ENCODE assay signal across 9 cellular contexts in genomic region chr1:19643113-19643512, GRCh38. TPM values are rescaled to one million over a fixed set of nuclear protein-coding genes. Genes with fewer than 3 reads are reported as not detected.
DNase-seq lines count a peak whose midpoint lies in the region; ATAC-seq and TF ChIP-seq lines count a peak whose summit lies in the region.
"Had no signal": no experiment of that assay in that cellular context is flagged by ENCODE, and none has a peak within 500 bp of the region (broad histone marks: within the 10 kb centered on the region; RNA-seq: fewer than 3 reads in every experiment).

No MANE protein-coding gene starts in this region.

- DNase-seq in H9: no peak
- no peak for DNase-seq in T-helper 17 cell
- DNase-seq in foreskin keratinocyte: peak; percentile 67 to 84
- no peak for DNase-seq in hypothalamus (lab: John Stamatoyannopoulos, UW)
- DNase-seq in NCI-H1105 (lab: John Stamatoyannopoulos, UW): no peak

- H4K20me1 ChIP-seq in H9 (ENCODE audit: control insufficient read depth, insufficient read depth, insufficient read length): no peaks in the 10 kb centered on the region

- no peak overlapping the region for H3K4ac ChIP-seq in H9 (ENCODE audit: low read depth, low read length)

- H2AFZ ChIP-seq in H9 (ENCODE audit: low read length): no peak overlapping the region

- peaks cover 19 to 32% of the 10 kb centered on the region in 2 experiments for H3K4me1 Mint-ChIP-seq in H9
- peaks cover 28% of the 10 kb centered on the region for H3K4me1 Mint-ChIP-seq in T-helper 17 cell
- peaks cover 34% of the 10 kb centered on the region for H3K4me1 Mint-ChIP-seq in stimulated activated memory B cell treated with anti-CD40 and anti-IgM and Interleukin-4, amounts not matched to agents 10 μg/mL and 1 μg/mL and 100 μg/mL, for 72 hours

- H2BK12ac ChIP-seq in H9 (ENCODE audit: insufficient read length, low read depth, low read length): no peak overlapping the region

- peaks cover 0 to 3% of the 10 kb centered on the region in 2 experiments; a peak in 1 of 5 replicates for H3K9me3 Mint-ChIP-seq in H9
- H3K9me3 Mint-ChIP-seq in stimulated activated memory B cell treated with anti-CD40 and anti-IgM and Interleukin-4, amounts not matched to agents 10 μg/mL and 1 μg/mL and 100 μg/mL, for 72 hours: no peaks in the 10 kb centered on the region

- H3K4me3 Mint-ChIP-seq in H9: peak overlapping the region; percentile 59 to 86
- peak overlapping the region; percentile 88 for H3K4me3 Mint-ChIP-seq in T-helper 17 cell
- peak overlapping the region; percentile 74 for H3K4me3 Mint-ChIP-seq in stimulated activated memory B cell treated with anti-CD40 and anti-IgM and Interleukin-4, amounts not matched to agents 10 μg/mL and 1 μg/mL and 100 μg/mL, for 72 hours

- H2BK20ac ChIP-seq in H9 (ENCODE audit: low read depth, low read length, poor library complexity, severe bottlenecking): no peak overlapping the region

- WGBS in H9 (ENCODE audit: extremely low coverage, insufficient read length, low lambda C conversion rate): no CpG with 5 or more reads among the region's 7 CpGs

- no peak overlapping the region for H3K56ac ChIP-seq in H9 (ENCODE audit: insufficient read length, low read depth, low read length)

- no peak overlapping the region for H3K23ac ChIP-seq in H9 (ENCODE audit: insufficient read length, low read depth, low read length)

- H2BK15ac ChIP-seq in H9 (ENCODE audit: low read depth, low read length): no peak overlapping the region

- H3K9me3 ChIP-seq in H9 (ENCODE audit: control insufficient read depth, low read depth, low read length) (no peaks in the 10 kb centered on the region), T-helper 17 cell (ENCODE audit: control insufficient read depth, low read length, poor library complexity, severe bottlenecking) (no peaks in the 10 kb centered on the region)

- no peak overlapping the region for H3K14ac ChIP-seq in H9 (ENCODE audit: insufficient read depth, low read length)

- H3T11ph ChIP-seq in H9 (ENCODE audit: low read length): no peak overlapping the region

- no peaks in the 10 kb centered on the region; the same call in 1 of the 2 replicates for H3K4me1 ChIP-seq in H9 (ENCODE audit: insufficient read depth, low read length)
- H3K4me1 ChIP-seq in foreskin keratinocyte: peaks cover 2% of the 10 kb centered on the region

- no peaks in the 10 kb centered on the region for H3K79me2 ChIP-seq in H9 (ENCODE audit: insufficient read depth, low read length)

- no peaks in the 10 kb centered on the region for H3K79me1 ChIP-seq in H9 (ENCODE audit: insufficient read depth, low read depth, low read length, poor library complexity, severe bottlenecking)

- no peak overlapping the region for H3K9ac ChIP-seq in H9 (ENCODE audit: extremely low read depth, insufficient read length, low read length)

- H3K27ac ChIP-seq in H9 (ENCODE audit: insufficient read length, low read depth, low read length): no peak overlapping the region
- H3K27ac ChIP-seq in foreskin keratinocyte: peak overlapping the region; percentile 20

- H3K27me3 ChIP-seq in H9 (ENCODE audit: insufficient read depth, low read length) (peaks cover 17% of the 10 kb centered on the region; the same call in 1 of the 2 replicates), foreskin keratinocyte (no peaks in the 10 kb centered on the region)

- H2BK120ac ChIP-seq in H9 (ENCODE audit: low read depth, low read length, poor library complexity, severe bottlenecking): no peak overlapping the region

- TF ChIP-seq CTCF in H9 (conservative IDR thresholded peaks at IDR 0.05): no peak
- peak; percentile 60 for TF ChIP-seq CTCF in foreskin keratinocyte (conservative IDR thresholded peaks at IDR 0.05)

- H3K36me3 Mint-ChIP-seq in H9 (ENCODE audit: insufficient read depth in 1 of 3, low read depth in 3 of 3): no peaks in the 10 kb centered on the region; a peak in 2 of 7 replicates
- peaks cover 3% of the 10 kb centered on the region for H3K36me3 Mint-ChIP-seq in T-helper 17 cell (ENCODE audit: low read depth)
- peaks cover 5% of the 10 kb centered on the region for H3K36me3 Mint-ChIP-seq in stimulated activated memory B cell treated with anti-CD40 and anti-IgM and Interleukin-4, amounts not matched to agents 10 μg/mL and 1 μg/mL and 100 μg/mL, for 72 hours

- no peak overlapping the region for H4K5ac ChIP-seq in H9 (ENCODE audit: insufficient read length, low read depth, low read length)

- H3K27me3 Mint-ChIP-seq in H9 (ENCODE audit: low read depth): peaks cover 60% of the 10 kb centered on the region
- no peaks in the 10 kb centered on the region for H3K27me3 Mint-ChIP-seq in T-helper 17 cell
- peaks cover 82% of the 10 kb centered on the region for H3K27me3 Mint-ChIP-seq in stimulated activated memory B cell treated with anti-CD40 and anti-IgM and Interleukin-4, amounts not matched to agents 10 μg/mL and 1 μg/mL and 100 μg/mL, for 72 hours

- no peak overlapping the region for H2BK5ac ChIP-seq in H9 (ENCODE audit: insufficient read length, low read length)

- ATAC-seq in T-helper 17 cell (no peak), foreskin keratinocyte (peak; percentile 68), HG03025 (IDR thresholded peaks at IDR 0.05; ENCODE audit: low FRiP score, unreplicated experiment) (no peak), GM21526 (IDR thresholded peaks at IDR 0.05; ENCODE audit: low FRiP score, unreplicated experiment) (no peak)
- no peak for ATAC-seq in stimulated activated memory B cell treated with anti-CD40 and anti-IgM and Interleukin-4, amounts not matched to agents 10 μg/mL and 1 μg/mL and 100 μg/mL, for 72 hours

- H3K18ac ChIP-seq in H9 (ENCODE audit: insufficient read length, low read depth, low read length): no peak overlapping the region

- H2AK5ac ChIP-seq in H9 (ENCODE audit: insufficient read length, low read length): no peak overlapping the region

- no peak overlapping the region for H4K91ac ChIP-seq in H9 (ENCODE audit: insufficient read length, low read depth, low read length)

- no peak overlapping the region for H4K8ac ChIP-seq in H9 (replicated peaks; ENCODE audit: insufficient read length, low read depth, low read length)

- no peak overlapping the region for H3K4me2 ChIP-seq in H9 (ENCODE audit: insufficient read depth, insufficient read length, low read length)

- H3K23me2 ChIP-seq in H9 (ENCODE audit: insufficient read length, low read depth, low read length, poor library complexity, severe bottlenecking): peaks cover 19% of the 10 kb centered on the region

- H3K27ac Mint-ChIP-seq in H9 (no peak overlapping the region), T-helper 17 cell (peak overlapping the region; percentile 75)
- no peak overlapping the region for H3K27ac Mint-ChIP-seq in stimulated activated memory B cell treated with anti-CD40 and anti-IgM and Interleukin-4, amounts not matched to agents 10 μg/mL and 1 μg/mL and 100 μg/mL, for 72 hours

RNA-seq across cellular contexts. Expression of gene NBL1, which starts 1.0 kb away (rescaled TPM):
- total RNA-seq in H9 (2021): 6.1 and 6.4 TPM in 2 replicates
- 10 to 100 TPM; 32.0 to 32.3 TPM for total RNA-seq in T-helper 17 cell
- total RNA-seq in foreskin keratinocyte: 93.4 and 105 TPM in 2 replicates
- polyA plus RNA-seq in foreskin keratinocyte: 119 and 130 TPM in 2 replicates

RNA-seq across cellular contexts. Expression of gene HTR6, which starts 21.6 kb away (rescaled TPM):
- total RNA-seq in H9 (2021): 0.29 and 0.37 TPM in 2 replicates
- total RNA-seq in T-helper 17 cell: under 1 TPM; 0.16 to 0.17 TPM
- not detected in 2 replicates for total RNA-seq in foreskin keratinocyte
- polyA plus RNA-seq in foreskin keratinocyte: not detected in 2 replicates
- total RNA-seq: lung microvascular endothelial cell had no signal

Comparison
In these comparisons a context has a peak if more than half of its experiments do, and no peak if none do; other contexts are left out.
1. DNase-seq: peak in foreskin keratinocyte (2 of 2); none in H9 (single experiment), T-helper 17 cell (0 of 3), hypothalamus (0 of 51) and NCI-H1105 (single experiment).
2. Peak in every context shown above with its lines, with median percentiles within 50 percentile points of each other: H3K4me3 Mint-ChIP-seq.